In genomic region chr15:57769266-57769665, GRCh38 we compare ENCODE assay signal across 18 cellular contexts.
DNase-seq lines count a peak whose midpoint lies in the region; ATAC-seq, FAIRE-seq and TF ChIP-seq lines count a peak whose summit lies in the region.
"Had no signal": no experiment of that assay in that cellular context is flagged by ENCODE, and none has a peak within 500 bp of the region (broad histone marks: within the 10 kb centered on the region; RNA-seq: fewer than 3 reads in every experiment).

No MANE protein-coding gene starts in this region.

- no peaks in the 10 kb centered on the region; the same call in 1 of the 2 replicates for H3K9me3 Mint-ChIP-seq in HFFc6
- H3K9me3 Mint-ChIP-seq in activated CD8-positive, alpha-beta memory T cell treated with anti-CD3 and anti-CD28 coated beads, Interleukin-2, amount 10 ng/mL, durations not matched to agents 7 days and 5 days (ENCODE audit: low read depth), result no peaks in the 10 kb centered on the region
- H3K9me3 Mint-ChIP-seq: mesothelial cell of epicardium had no signal

- no peak overlapping the region for H3K27ac ChIP-seq in H1 (ENCODE audit: low read depth, low read length)
- H3K27ac ChIP-seq in upper lobe of left lung, result peak overlapping the region in 1 of 4 donors; percentile 24
- H3K27ac ChIP-seq: right lobe of liver, SJSA1 had no signal

- no peak for FAIRE-seq in H1 (lab: Jason Lieb, UNC)
- FAIRE-seq: colon, D721Med, GM12892 had no signal

- no peaks in the 10 kb centered on the region for H4K20me1 ChIP-seq in H1 (replicated peaks in 1 of 2; ENCODE audit: control insufficient read depth in 1 of 2, insufficient read depth in 2 of 2, low read length in 2 of 2)

- no peak overlapping the region for H3K18ac ChIP-seq in H1 (ENCODE audit: extremely low read depth, low read length)

- H2BK15ac ChIP-seq in H1 (ENCODE audit: low read length), result no peak overlapping the region

- H2BK12ac ChIP-seq in H1 (ENCODE audit: low read depth, low read length), result no peak overlapping the region

- no peaks in the 10 kb centered on the region for H3K79me2 ChIP-seq in H1 (ENCODE audit: control insufficient read depth in 1 of 2, insufficient read depth in 2 of 2, low read length in 2 of 2)

- H2BK20ac ChIP-seq in H1 (ENCODE audit: low read length), result no peak overlapping the region

- TF ChIP-seq POLR2A in H1 (IDR thresholded peaks at IDR 0.05; ENCODE audit: control extremely low read depth in 1 of 2, low read depth in 2 of 2, low read length in 2 of 2) (no peak), lower leg skin (IDR thresholded peaks at IDR 0.05) (no peak), upper lobe of left lung (IDR thresholded peaks at IDR 0.05) (no peak)

- peaks cover 2% of the 10 kb centered on the region; the same call in 1 of the 2 replicates for H3K27me3 Mint-ChIP-seq in HFFc6 (ENCODE audit: insufficient read depth)
- H3K27me3 Mint-ChIP-seq in activated CD8-positive, alpha-beta memory T cell treated with anti-CD3 and anti-CD28 coated beads, Interleukin-2, amount 10 ng/mL, durations not matched to agents 7 days and 5 days, result peaks cover 9% of the 10 kb centered on the region

- no peak overlapping the region for H4K91ac ChIP-seq in H1 (replicated peaks; ENCODE audit: insufficient read length, low read length)

- H3K9ac ChIP-seq in H1 (replicated peaks in 1 of 4; ENCODE audit: extremely low read depth in 1 of 4, low read depth in 3 of 4, low read length in 3 of 4), result no peak overlapping the region

- H3K9me3 ChIP-seq in H1 (ENCODE audit: insufficient read depth in 2 of 2, low read depth in 1 of 2, low read length in 1 of 2) (no peaks in the 10 kb centered on the region), upper lobe of left lung (no peaks in the 10 kb centered on the region)
- H3K9me3 ChIP-seq: right lobe of liver, SJSA1 had no signal

- TF ChIP-seq RAD21 in H1 (IDR thresholded peaks at IDR 0.05 in 1 of 2, conservative IDR thresholded peaks at IDR 0.05 in 1 of 2; ENCODE audit: low read depth in 2 of 2, low read length in 2 of 2), result no peak

- peaks cover 37% of the 10 kb centered on the region for H3K4me1 Mint-ChIP-seq in HFFc6 (ENCODE audit: low read depth)
- peaks cover 18% of the 10 kb centered on the region for H3K4me1 Mint-ChIP-seq in activated CD8-positive, alpha-beta memory T cell treated with anti-CD3 and anti-CD28 coated beads, Interleukin-2, amount 10 ng/mL, durations not matched to agents 7 days and 5 days

- intact Hi-C loops in lower leg skin (cut with DNase I; ENCODE audit: low total_unique reads), result no loop called here

- H2BK120ac ChIP-seq in H1 (replicated peaks; ENCODE audit: low read depth, low read length), result no peak overlapping the region

- H3K23me2 ChIP-seq in H1 (ENCODE audit: low read depth, low read length), result no peaks in the 10 kb centered on the region

- H2BK5ac ChIP-seq in H1 (ENCODE audit: low read depth, low read length), result no peak overlapping the region

- H3K4me2 ChIP-seq in H1 (ENCODE audit: insufficient read depth in 1 of 2, low read depth in 2 of 2, low read length in 2 of 2), result no peak overlapping the region

- TF ChIP-seq CTCF in HFFc6 (IDR thresholded peaks at IDR 0.05), result no peak
- no peak for TF ChIP-seq CTCF in H1 (IDR thresholded peaks at IDR 0.05; ENCODE audit: control extremely low read depth in 1 of 3, insufficient read depth in 1 of 3, low read depth in 1 of 3, low read length in 3 of 3)
- no peak for TF ChIP-seq CTCF in lower leg skin (IDR thresholded peaks at IDR 0.05)
- TF ChIP-seq CTCF in upper lobe of left lung (IDR thresholded peaks at IDR 0.05), result no peak

- H3K27me3 ChIP-seq in H1 (replicated peaks in 1 of 4; ENCODE audit: control insufficient read depth in 3 of 4, extremely low read depth in 1 of 4, insufficient read depth in 3 of 4, low read length in 3 of 4) (no peaks in the 10 kb centered on the region), upper lobe of left lung (no peaks in the 10 kb centered on the region), H7 (ENCODE audit: control insufficient read depth, insufficient read depth, low read length) (no peaks in the 10 kb centered on the region)
- H3K27me3 ChIP-seq: right lobe of liver, SJSA1 had no signal

- H3K4me3 ChIP-seq in H1 (ENCODE audit: extremely low read depth in 1 of 4, insufficient read depth in 2 of 4, low read depth in 3 of 4, low read length in 4 of 4), result no peak overlapping the region
- H3K4me3 ChIP-seq in lower leg skin (ENCODE audit: low read depth, poor library complexity, severe bottlenecking), result no peak overlapping the region
- no peak overlapping the region for H3K4me3 ChIP-seq in upper lobe of left lung
- H3K4me3 ChIP-seq in H7 (ENCODE audit: insufficient read depth, low read depth, low read length), result no peak overlapping the region
- H3K4me3 ChIP-seq: right lobe of liver, SJSA1 had no signal

- H3K79me1 ChIP-seq in H1 (ENCODE audit: low read depth, low read length), result no peaks in the 10 kb centered on the region

- 93% methylated on average over 12 of the region's 12 CpGs; no CpG with 5 or more reads in 1 of the 2 experiments for WGBS in H1 (ENCODE audit: extremely low coverage in 1 of 2, insufficient coverage in 1 of 2, insufficient read length in 1 of 2, insufficient replicate concordance in 2 of 2, low coverage in 1 of 2, low lambda C conversion rate in 2 of 2, missing lambda C conversion rate in 1 of 2), 2 experiments
- 44 to 54% methylated on average over 12 of the region's 12 CpGs for WGBS in lower leg skin, 2 donors
- 76 to 86% methylated on average over 12 of the region's 12 CpGs for WGBS in upper lobe of left lung, 2 donors

- H3K14ac ChIP-seq in H1 (ENCODE audit: insufficient read length), result no peak overlapping the region

- H4K8ac ChIP-seq in H1 (ENCODE audit: extremely low read depth, insufficient read depth, low read length), result no peak overlapping the region

- CTCF ChIA-PET in H1 (lab: Charles Lee; ENCODE audit: partially characterized antibody), result interaction anchor here (0.6 to 6.0 kb wide), 9 partner anchors 17 to 304 kb away, joined by 3 to 43 read pairs (median 4); no protein-coding TSS in a partner anchor
- CTCF ChIA-PET in activated CD8-positive, alpha-beta memory T cell treated with anti-CD3 and anti-CD28 coated beads, Interleukin-2, amount 10 ng/mL, durations not matched to agents 7 days and 5 days (lab: Charles Lee), result interaction anchor here (1.0 to 1.9 kb wide), 3 partner anchors 11 to 99 kb away, joined by 3 to 4 read pairs (median 4); no protein-coding TSS in a partner anchor

- no peaks in the 10 kb centered on the region; a peak in 1 of 8 replicates for H3K36me3 ChIP-seq in H1 (ENCODE audit: control insufficient read depth in 2 of 4, insufficient read depth in 4 of 4, low read length in 3 of 4)
- no peaks in the 10 kb centered on the region for H3K36me3 ChIP-seq in upper lobe of left lung
- H3K36me3 ChIP-seq in H7 (replicated peaks; ENCODE audit: control insufficient read depth, insufficient read depth, low read length), result no peaks in the 10 kb centered on the region
- H3K36me3 ChIP-seq: right lobe of liver, SJSA1 had no signal

- no peak overlapping the region for H3K56ac ChIP-seq in H1 (replicated peaks; ENCODE audit: insufficient read length, low read depth, low read length)

- H4K5ac ChIP-seq in H1 (ENCODE audit: insufficient read length, low read depth, low read length), result no peak overlapping the region

- H3K23ac ChIP-seq in H1 (ENCODE audit: insufficient read length), result no peak overlapping the region

- H2AFZ ChIP-seq in H1 (ENCODE audit: low read length), result peak overlapping the region; percentile 15; the same call in 1 of the 2 replicates

- no peak overlapping the region for H2AK5ac ChIP-seq in H1 (ENCODE audit: low read depth, low read length)

- POLR2A ChIA-PET in H1 (lab: Charles Lee; ENCODE audit: partially characterized antibody), result interaction anchor here (0.6 kb wide), 1 partner anchor 63 kb away, joined by 3 read pairs; the partner anchor contains the start of gene POLR2M

- peaks cover 0 to 7% (median 4%) of the 10 kb centered on the region in 4 experiments; a peak in 3 of 7 replicates for H3K4me1 ChIP-seq in H1 (replicated peaks in 1 of 4; ENCODE audit: control insufficient read depth in 3 of 4, insufficient read depth in 4 of 4, low read length in 3 of 4)
- H3K4me1 ChIP-seq in upper lobe of left lung, result no peaks in the 10 kb centered on the region
- H3K4me1 ChIP-seq: right lobe of liver had no signal

- TF ChIP-seq EP300 in H1 (IDR thresholded peaks at IDR 0.05; ENCODE audit: borderline replicate concordance in 1 of 2, low read depth in 2 of 2, low read length in 2 of 2) (no peak), upper lobe of left lung (IDR thresholded peaks at IDR 0.05) (no peak)

- peak overlapping the region; percentile 87 for H3K27ac Mint-ChIP-seq in HFFc6
- H3K27ac Mint-ChIP-seq in activated CD8-positive, alpha-beta memory T cell treated with anti-CD3 and anti-CD28 coated beads, Interleukin-2, amount 10 ng/mL, durations not matched to agents 7 days and 5 days, result no peak overlapping the region
- H3K27ac Mint-ChIP-seq: mesothelial cell of epicardium had no signal

- DNase-seq in HFFc6 (peak; percentile 86), H1 (ENCODE audit: low read depth in 1 of 2, low spot score in 2 of 2) (no peak), lower leg skin (ENCODE audit: low spot score in 2 of 2) (peak; percentile 24 to 87), upper lobe of left lung (peak; percentile 21 to 28), H7 (no peak), HUDEP-2 (lab: John Stamatoyannopoulos, UW; ENCODE audit: unreplicated experiment in 76 of 76) (no peak)
- DNase-seq in activated CD8-positive, alpha-beta memory T cell treated with anti-CD3 and anti-CD28 coated beads, Interleukin-2, amount 10 ng/mL, durations not matched to agents 7 days and 5 days, result no peak
- DNase-seq: activated CD4-positive, alpha-beta T cell treated with anti-CD3 and anti-CD28 coated beads for 4 hours; activated effector memory CD4-positive, alpha-beta T cell treated with anti-CD3 and anti-CD28 coated beads, Interleukin-2, amount 50 U/mL, for 16 hours; MM.1S; NCI-H510A treated with DMSO at 0.1 percent for 48 hours; right lobe of liver had no signal

- H3K36me3 Mint-ChIP-seq in HFFc6 (ENCODE audit: low read depth), result no peaks in the 10 kb centered on the region
- H3K36me3 Mint-ChIP-seq in activated CD8-positive, alpha-beta memory T cell treated with anti-CD3 and anti-CD28 coated beads, Interleukin-2, amount 10 ng/mL, durations not matched to agents 7 days and 5 days, result no peaks in the 10 kb centered on the region
- H3K36me3 Mint-ChIP-seq: mesothelial cell of epicardium had no signal

- no peak overlapping the region for H3K4me3 Mint-ChIP-seq in HFFc6
- H3K4me3 Mint-ChIP-seq in activated CD8-positive, alpha-beta memory T cell treated with anti-CD3 and anti-CD28 coated beads, Interleukin-2, amount 10 ng/mL, durations not matched to agents 7 days and 5 days, result no peak overlapping the region
- H3K4me3 Mint-ChIP-seq: mesothelial cell of epicardium had no signal

- peak; percentile 35 to 80 for ATAC-seq in upper lobe of left lung (ENCODE audit: low FRiP score in 2 of 2)
- ATAC-seq in HG02642 (IDR thresholded peaks at IDR 0.05; ENCODE audit: poor library complexity, unreplicated experiment), result no peak
- no peak for ATAC-seq in activated CD8-positive, alpha-beta memory T cell treated with anti-CD3 and anti-CD28 coated beads, Interleukin-2, amount 10 ng/mL, durations not matched to agents 7 days and 5 days

- H3K4ac ChIP-seq in H1 (replicated peaks; ENCODE audit: insufficient read length, low read depth, low read length), result no peak overlapping the region

TF ChIP-seq in H1, 55 proteins besides CTCF, POLR2A, EP300 and RAD21 (continues in another document):
- no peak for TF ChIP-seq GABPA (IDR thresholded peaks at IDR 0.05; ENCODE audit: borderline replicate concordance, insufficient read depth, low read length)

Comparison
In these comparisons a context has a peak if more than half of its experiments do, and no peak if none do; other contexts are left out.
1. DNase-seq: peak in HFFc6 (single experiment), lower leg skin (2 of 2) and upper lobe of left lung (2 of 2); none in H1 (0 of 2), activated CD8-positive, alpha-beta memory T cell treated with anti-CD3 and anti-CD28 coated beads, Interleukin-2, amount 10 ng/mL, durations not matched to agents 7 days and 5 days (single experiment), H7 (single experiment) and HUDEP-2 (0 of 76).
2. ATAC-seq: peak in upper lobe of left lung (2 of 2); none in HG02642 (single experiment) and activated CD8-positive, alpha-beta memory T cell treated with anti-CD3 and anti-CD28 coated beads, Interleukin-2, amount 10 ng/mL, durations not matched to agents 7 days and 5 days (single experiment).